ENCODE assay signal across 17 cellular contexts in the genomic region with DNA sequence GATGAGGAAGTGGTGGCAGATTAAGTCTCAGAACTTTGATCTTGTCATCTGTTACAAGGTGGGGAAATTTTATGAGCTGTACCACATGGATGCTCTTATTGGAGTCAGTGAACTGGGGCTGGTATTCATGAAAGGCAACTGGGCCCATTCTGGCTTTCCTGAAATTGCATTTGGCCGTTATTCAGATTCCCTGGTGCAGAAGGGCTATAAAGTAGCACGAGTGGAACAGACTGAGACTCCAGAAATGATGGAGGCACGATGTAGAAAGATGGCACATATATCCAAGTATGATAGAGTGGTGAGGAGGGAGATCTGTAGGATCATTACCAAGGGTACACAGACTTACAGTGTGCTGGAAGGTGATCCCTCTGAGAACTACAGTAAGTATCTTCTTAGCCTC.
"Had no signal": no experiment of that assay in that cellular context is flagged by ENCODE, and none has a peak within 500 bp of the region (broad histone marks: within the 10 kb centered on the region; RNA-seq: fewer than 3 reads in every experiment).

No MANE protein-coding gene starts in this region.

- H3K27ac ChIP-seq: esophagus squamous epithelium, prostate gland, thoracic aorta had no signal

- H3K4me1 ChIP-seq: esophagus squamous epithelium, prostate gland had no signal

- H3K9me3 Mint-ChIP-seq: activated T-helper 17 cell treated with anti-CD3 and anti-CD28 coated beads, Interleukin-2, amount 50 U/mL, for 72 hours had no signal

- H3K27ac Mint-ChIP-seq: activated naive CD4-positive, alpha-beta T cell treated with anti-CD3 and anti-CD28 coated beads for 36 hours; activated T-helper 17 cell treated with anti-CD3 and anti-CD28 coated beads, Interleukin-2, amount 50 U/mL, for 72 hours had no signal

- H3K27me3 Mint-ChIP-seq: activated T-helper 17 cell treated with anti-CD3 and anti-CD28 coated beads, Interleukin-2, amount 50 U/mL, for 72 hours; brain; naive B cell; stimulated activated naive CD8-positive, alpha-beta T cell treated with anti-CD3 and anti-CD28 coated beads, Interleukin-15, amount 100 ng/mL, for 72 hours had no signal

- H3K4me1 Mint-ChIP-seq: brain had no signal

- H3K27me3 ChIP-seq: esophagus squamous epithelium had no signal

- H3K4me3 ChIP-seq: esophagus squamous epithelium, prostate gland, thoracic aorta had no signal

- H3K4me3 Mint-ChIP-seq: activated naive CD4-positive, alpha-beta T cell treated with anti-CD3 and anti-CD28 coated beads for 36 hours; activated T-helper 17 cell treated with anti-CD3 and anti-CD28 coated beads, Interleukin-2, amount 50 U/mL, for 72 hours; brain; stimulated activated naive CD8-positive, alpha-beta T cell treated with anti-CD3 and anti-CD28 coated beads, Interleukin-15, amount 100 ng/mL, for 72 hours had no signal

- DNase-seq: activated CD4-positive, alpha-beta T cell treated with anti-CD3 and anti-CD28 coated beads for 4 hours; activated naive CD4-positive, alpha-beta T cell treated with anti-CD3 and anti-CD28 coated beads for 36 hours; esophagus squamous epithelium; foreskin fibroblast; glutamatergic neuron; left cardiac atrium; naive B cell; stimulated activated CD4-positive, alpha-beta T cell treated with anti-CD3 and anti-CD28 coated beads, Interleukin-12 subunit alpha, Interleukin-12 subunit beta, amount 100 ng/mL, for 4 hours; stimulated activated CD4-positive, alpha-beta T cell treated with anti-CD3 and anti-CD28 coated beads, Interleukin-2, amount 100 ng/mL, for 48 hours; stimulated activated CD8-positive, alpha-beta memory T cell treated with anti-CD3 and anti-CD28 coated beads, Interleukin-4, amount 100 ng/mL, for 48 hours; stimulated activated naive CD8-positive, alpha-beta T cell treated with anti-CD3 and anti-CD28 coated beads, Interleukin-15, amount 100 ng/mL, for 72 hours; T-helper 1 cell had no signal

- ATAC-seq: activated T-helper 17 cell treated with anti-CD3 and anti-CD28 coated beads, Interleukin-2, amount 50 U/mL, for 72 hours; sciatic nerve; stimulated activated naive CD8-positive, alpha-beta T cell treated with anti-CD3 and anti-CD28 coated beads, Interleukin-15, amount 100 ng/mL, for 72 hours had no signal

- H3K9me3 ChIP-seq: prostate gland had no signal
